ENCODE assay signal across 1 cellular context in genomic region chr3:155805802-155806618, GRCh38.
A peak's percentile ranks its signal among the peaks of the same experiment; 100 is the strongest.
TF ChIP-seq lines count a peak whose summit lies in the region.

Gene C3orf33, minus strand, starts transcription at chr3:155806278. Its CDS starts 26 bp downstream, at chr3:155806252.

TF ChIP-seq in HepG2, 621 proteins besides CTCF, POLR2A, EP300 and RAD21 (continued from another document and continues in another):
- peak; percentile 99 to 100 for TF ChIP-seq HMGXB4 (CRISPR knock-in tag; IDR thresholded peaks at IDR 0.05; ENCODE audit: borderline replicate concordance in 1 of 2, low read depth in 1 of 2)
- no peak; the same call in 1 of the 2 replicates for TF ChIP-seq CHD2 (IDR thresholded peaks at IDR 0.05; ENCODE audit: low read depth, low read length)
- TF ChIP-seq ZNF660 (CRISPR knock-in tag; IDR thresholded peaks at IDR 0.05; ENCODE audit: borderline replicate concordance, low read depth), result no peak
- no peak for TF ChIP-seq ATF1 (CRISPR knock-in tag; IDR thresholded peaks at IDR 0.05)
- TF ChIP-seq PRDM4 (CRISPR knock-in tag; IDR thresholded peaks at IDR 0.05; ENCODE audit: borderline replicate concordance), result no peak
- peak; percentile 43; the same call in 1 of the 2 replicates for TF ChIP-seq ZNF362 (CRISPR knock-in tag; IDR thresholded peaks at IDR 0.05; ENCODE audit: borderline replicate concordance)
- TF ChIP-seq ZSCAN5A (CRISPR knock-in tag; IDR thresholded peaks at IDR 0.05; ENCODE audit: borderline replicate concordance), result peak; percentile 62; the same call in 1 of the 2 replicates
- 0 out of 2 replicates have a peak, but pooled peaks have one; percentile 69 for TF ChIP-seq ZBTB7A (CRISPR knock-in tag; IDR thresholded peaks at IDR 0.05)
- TF ChIP-seq ZNF367 (CRISPR knock-in tag; IDR thresholded peaks at IDR 0.05; ENCODE audit: borderline replicate concordance), result peak; percentile 38; the same call in 1 of the 2 replicates
- TF ChIP-seq KDM5B (CRISPR knock-in tag; IDR thresholded peaks at IDR 0.05; ENCODE audit: borderline replicate concordance), result peak; percentile 71; the same call in 1 of the 2 replicates
- peak; percentile 87 for TF ChIP-seq ZNF501 (CRISPR knock-in tag; IDR thresholded peaks at IDR 0.05)
- TF ChIP-seq ZNF292 (CRISPR knock-in tag; IDR thresholded peaks at IDR 0.05; ENCODE audit: borderline replicate concordance, low read depth), result peak; percentile 54
- no peak for TF ChIP-seq SIX4 (CRISPR knock-in tag; IDR thresholded peaks at IDR 0.05)
- TF ChIP-seq IKZF5 (CRISPR knock-in tag; IDR thresholded peaks at IDR 0.05), result 0 out of 2 replicates have a peak, but pooled peaks have one; percentile 15
- TF ChIP-seq ZNF558 (CRISPR knock-in tag; IDR thresholded peaks at IDR 0.05; ENCODE audit: borderline replicate concordance), result no peak
- no peak; the same call in 1 of the 2 replicates for TF ChIP-seq ZNF747 (CRISPR knock-in tag; IDR thresholded peaks at IDR 0.05; ENCODE audit: borderline replicate concordance)
- no peak for TF ChIP-seq NBN (conservative IDR thresholded peaks at IDR 0.05)
- TF ChIP-seq HOXA3 (CRISPR knock-in tag; IDR thresholded peaks at IDR 0.05), result peak; percentile 88
- no peak for TF ChIP-seq PRMT3 (CRISPR knock-in tag; IDR thresholded peaks at IDR 0.05; ENCODE audit: borderline replicate concordance, low read depth)
- no peak for TF ChIP-seq NAIF1 (CRISPR knock-in tag; IDR thresholded peaks at IDR 0.05; ENCODE audit: borderline replicate concordance)
- TF ChIP-seq KLF12 (CRISPR knock-in tag; IDR thresholded peaks at IDR 0.05; ENCODE audit: borderline replicate concordance), result no peak
- TF ChIP-seq REL (CRISPR knock-in tag; conservative IDR thresholded peaks at IDR 0.05), result peak; percentile 39; the same call in 1 of the 2 replicates
- peak; percentile 51; the same call in 1 of the 2 replicates for TF ChIP-seq THAP8 (CRISPR knock-in tag; IDR thresholded peaks at IDR 0.05; ENCODE audit: borderline replicate concordance)
- 0 out of 2 replicates have a peak, but pooled peaks have one; percentile 28 for TF ChIP-seq DRAP1 (CRISPR knock-in tag; IDR thresholded peaks at IDR 0.05)
- TF ChIP-seq ZNF687 (CRISPR knock-in tag; IDR thresholded peaks at IDR 0.05), result peak; percentile 92
- TF ChIP-seq MXI1 (IDR thresholded peaks at IDR 0.05; ENCODE audit: borderline replicate concordance, low read depth, low read length), result peak; percentile 8; the same call in 1 of the 3 replicates
- no peak for TF ChIP-seq TAF15 (IDR thresholded peaks at IDR 0.05; ENCODE audit: low read depth, low read length, poor library complexity, severe bottlenecking)
- no peak for TF ChIP-seq CBX2 (IDR thresholded peaks at IDR 0.05; ENCODE audit: low read depth, low read length)
- no peak for TF ChIP-seq CBX2 (CRISPR knock-in tag; IDR thresholded peaks at IDR 0.05; ENCODE audit: low read depth)
- TF ChIP-seq SOX13 (IDR thresholded peaks at IDR 0.05), result no peak
- no peak; a peak in 1 of 4 replicates for TF ChIP-seq SOX13 (CRISPR knock-in tag; conservative IDR thresholded peaks at IDR 0.05 in 1 of 2, IDR thresholded peaks at IDR 0.05 in 1 of 2)
- no peak for TF ChIP-seq ZNF235 (CRISPR knock-in tag; IDR thresholded peaks at IDR 0.05; ENCODE audit: borderline replicate concordance)
- TF ChIP-seq CREB3 (CRISPR knock-in tag; IDR thresholded peaks at IDR 0.05), result peak; percentile 32; the same call in 1 of the 2 replicates
- 0 out of 2 replicates have a peak, but pooled peaks have one; percentile 51 for TF ChIP-seq ZNF329 (CRISPR knock-in tag; IDR thresholded peaks at IDR 0.05; ENCODE audit: low read depth)
- TF ChIP-seq ZFP36L1 (CRISPR knock-in tag; IDR thresholded peaks at IDR 0.05), result no peak
- TF ChIP-seq ZNF414 (CRISPR knock-in tag; IDR thresholded peaks at IDR 0.05), result peak; percentile 44; the same call in 1 of the 2 replicates
- TF ChIP-seq BATF2 (CRISPR knock-in tag; IDR thresholded peaks at IDR 0.05), result no peak
- TF ChIP-seq ZNF776 (CRISPR knock-in tag; IDR thresholded peaks at IDR 0.05), result no peak
- peak; percentile 88 for TF ChIP-seq ZNF704 (CRISPR knock-in tag; IDR thresholded peaks at IDR 0.05; ENCODE audit: borderline replicate concordance)
- TF ChIP-seq RORA (CRISPR knock-in tag; IDR thresholded peaks at IDR 0.05), result no peak
- no peak for TF ChIP-seq TBP (CRISPR knock-in tag; IDR thresholded peaks at IDR 0.05)
- no peak; the same call in 1 of the 2 replicates for TF ChIP-seq HIVEP1 (CRISPR knock-in tag; IDR thresholded peaks at IDR 0.05)
- TF ChIP-seq ZNF672 (CRISPR knock-in tag; IDR thresholded peaks at IDR 0.05), result no peak
- TF ChIP-seq ZNF264 (CRISPR knock-in tag; IDR thresholded peaks at IDR 0.05), result no peak
- no peak for TF ChIP-seq ZNF263 (CRISPR knock-in tag; IDR thresholded peaks at IDR 0.05)
